12 cellular contexts compared by ENCODE assay signal in the genomic region with DNA sequence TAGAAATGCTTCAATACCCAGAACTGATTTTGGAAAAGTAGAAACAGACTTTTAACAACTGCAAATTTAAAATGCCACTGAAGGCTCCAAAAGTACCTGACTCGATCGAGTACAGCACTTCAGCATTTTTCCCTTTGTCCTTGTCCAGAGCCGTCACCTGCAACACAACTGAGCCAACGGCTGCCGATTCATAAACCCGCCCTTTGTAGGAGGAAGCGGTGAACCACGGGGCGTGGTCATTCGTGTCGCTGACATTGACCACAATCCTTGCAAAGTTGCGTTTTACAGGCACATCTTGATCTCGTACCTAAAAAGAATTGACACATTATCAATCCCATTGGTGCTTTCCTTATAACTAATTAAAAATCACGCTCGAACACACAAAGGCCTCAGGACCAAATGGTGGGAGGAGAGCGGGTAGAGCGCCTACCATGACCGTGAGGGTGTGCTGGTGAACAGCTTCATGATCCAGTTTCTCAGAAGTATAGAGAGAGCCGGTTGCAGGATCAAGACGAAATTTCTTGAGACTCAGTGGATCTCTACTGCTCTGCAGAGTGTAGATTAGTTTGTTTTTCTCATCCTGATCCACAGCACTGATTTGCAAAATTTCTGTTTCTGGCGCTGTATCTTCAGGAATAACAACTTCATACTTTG.
DNase-seq lines count a peak whose midpoint lies in the region; ATAC-seq and TF ChIP-seq lines count a peak whose summit lies in the region.
"Had no signal": no experiment of that assay in that cellular context is flagged by ENCODE, and none has a peak within 500 bp of the region (broad histone marks: within the 10 kb centered on the region; RNA-seq: fewer than 3 reads in every experiment).

No MANE protein-coding gene starts in this region.

- H3K79me2 ChIP-seq in smooth muscle cell (ENCODE audit: low read depth), result no peaks in the 10 kb centered on the region

- no peak for TF ChIP-seq CTCF in MCF 10A (IDR thresholded peaks at IDR 0.05; ENCODE audit: unreplicated experiment)
- no peak for TF ChIP-seq CTCF in breast epithelium (IDR thresholded peaks at IDR 0.05)
- no peak for TF ChIP-seq CTCF in smooth muscle cell (IDR thresholded peaks at IDR 0.05; ENCODE audit: borderline replicate concordance, insufficient read depth, poor library complexity, severe bottlenecking)

- H3K4me2 ChIP-seq in smooth muscle cell, result no peak overlapping the region

- H3F3A ChIP-seq in smooth muscle cell (ENCODE audit: low read depth), result peaks cover under 1% of the 10 kb centered on the region

- H3K27ac ChIP-seq in breast epithelium (no peak overlapping the region), smooth muscle cell (ENCODE audit: low read depth) (peak overlapping the region; percentile 17)
- H3K27ac ChIP-seq: body of pancreas had no signal

- H3K36me3 ChIP-seq in breast epithelium (peaks cover 5% of the 10 kb centered on the region), smooth muscle cell (ENCODE audit: low read depth) (peaks cover 13% of the 10 kb centered on the region)

- no peaks in the 10 kb centered on the region for H3K27me3 Mint-ChIP-seq in MCF 10A (ENCODE audit: insufficient read depth, unreplicated experiment)
- peaks cover 4% of the 10 kb centered on the region for H3K27me3 Mint-ChIP-seq in activated T-helper 17 cell treated with anti-CD3 and anti-CD28 coated beads, Interleukin-2, amount 50 U/mL, for 72 hours

- peaks cover 3% of the 10 kb centered on the region for H3K4me1 Mint-ChIP-seq in MCF 10A (ENCODE audit: insufficient read depth, unreplicated experiment)
- H3K4me1 Mint-ChIP-seq in activated T-helper 17 cell treated with anti-CD3 and anti-CD28 coated beads, Interleukin-2, amount 50 U/mL, for 72 hours, result no peaks in the 10 kb centered on the region

- no peaks in the 10 kb centered on the region for H3K9me3 ChIP-seq in breast epithelium
- H3K9me3 ChIP-seq in smooth muscle cell (replicated peaks; ENCODE audit: low read depth), result peaks cover 3% of the 10 kb centered on the region
- H3K9me3 ChIP-seq: body of pancreas had no signal

- H3K27ac Mint-ChIP-seq in MCF 10A (ENCODE audit: low read depth, unreplicated experiment), result no peak overlapping the region
- no peak overlapping the region for H3K27ac Mint-ChIP-seq in activated T-helper 17 cell treated with anti-CD3 and anti-CD28 coated beads, Interleukin-2, amount 50 U/mL, for 72 hours

- H3K4me3 ChIP-seq in breast epithelium (no peak overlapping the region), smooth muscle cell (no peak overlapping the region)
- H3K4me3 ChIP-seq: body of pancreas had no signal

- TSS peak; percentile 23 for BruUV-seq in MCF 10A (replicated peaks; lab: Mats Ljungman, UMichigan)

- H4K20me1 ChIP-seq in smooth muscle cell (ENCODE audit: low read depth), result peaks cover 48% of the 10 kb centered on the region

- no peaks in the 10 kb centered on the region for H3K27me3 ChIP-seq in breast epithelium
- no peaks in the 10 kb centered on the region for H3K27me3 ChIP-seq in smooth muscle cell (ENCODE audit: low read depth)
- H3K27me3 ChIP-seq: body of pancreas had no signal

- POLR2A ChIA-PET in MCF 10A (lab: Yijun Ruan, JAX), result interaction anchor here (1.0 kb wide), 1 partner anchor 10 kb away, joined by 3 read pairs; no protein-coding TSS in a partner anchor

- no peak overlapping the region for H3K4me3 Mint-ChIP-seq in MCF 10A (ENCODE audit: unreplicated experiment)
- peak overlapping the region; percentile 13 for H3K4me3 Mint-ChIP-seq in activated T-helper 17 cell treated with anti-CD3 and anti-CD28 coated beads, Interleukin-2, amount 50 U/mL, for 72 hours

- intact Hi-C loops in MCF 10A (cut with micrococcal nuclease) (no loop called here), breast epithelium (cut with DNase I; ENCODE audit: low total_unique reads) (no loop called here), posterior vena cava (cut with DNase I) (no loop called here)

- DNase-seq in MCF 10A (ENCODE audit: unreplicated experiment) (no peak), breast epithelium (ENCODE audit: low spot score in 2 of 2) (no peak), NOMO-1 (lab: John Stamatoyannopoulos, UW; ENCODE audit: unreplicated experiment in 2 of 2) (peak; percentile 79 to 91), smooth muscle cell (lab: John Stamatoyannopoulos, UW; ENCODE audit: unreplicated experiment) (no peak), NCI-H2029 (lab: John Stamatoyannopoulos, UW) (no peak), posterior vena cava (ENCODE audit: low spot score) (no peak)
- DNase-seq in activated CD4-positive, CD25-positive, alpha-beta regulatory T cell (lab: John Stamatoyannopoulos, UW), result no peak
- DNase-seq: body of pancreas; effector CD8-positive, alpha-beta T cell; NCI-H2227 treated with DMSO at 0.1 percent for 48 hours; stimulated activated naive CD8-positive, alpha-beta T cell treated with anti-CD3 and anti-CD28 coated beads, Interleukin-15, Interleukin-2, amounts not matched to agents 100 U/mL and 50 U/mL, for 24 hours had no signal

- no peak overlapping the region for H3K9ac ChIP-seq in smooth muscle cell (ENCODE audit: low read depth)

- H2AFZ ChIP-seq in smooth muscle cell (ENCODE audit: low read depth), result no peak overlapping the region

- H3K9me3 Mint-ChIP-seq in MCF 10A (ENCODE audit: unreplicated experiment), result no peaks in the 10 kb centered on the region
- H3K9me3 Mint-ChIP-seq in activated T-helper 17 cell treated with anti-CD3 and anti-CD28 coated beads, Interleukin-2, amount 50 U/mL, for 72 hours, result peaks cover 14% of the 10 kb centered on the region

- 93% methylated on average over 21 of the region's 21 CpGs for WGBS in smooth muscle cell (ENCODE audit: low lambda C conversion rate)

- H3K4me1 ChIP-seq in breast epithelium, result no peaks in the 10 kb centered on the region
- H3K4me1 ChIP-seq in smooth muscle cell (ENCODE audit: low read depth), result peaks cover 19% of the 10 kb centered on the region
- H3K4me1 ChIP-seq: body of pancreas had no signal

- CTCF ChIA-PET in MCF 10A (lab: Yijun Ruan, JAX), result no interaction called here

- peak; percentile 34 for ATAC-seq in activated T-helper 17 cell treated with anti-CD3 and anti-CD28 coated beads, Interleukin-2, amount 50 U/mL, for 72 hours (replicated peaks)
- ATAC-seq: body of pancreas; stimulated activated naive CD8-positive, alpha-beta T cell treated with anti-CD3 and anti-CD28 coated beads, Interleukin-15, Interleukin-2, amounts not matched to agents 100 U/mL and 50 U/mL, for 24 hours had no signal

- peaks cover 61% of the 10 kb centered on the region for H3K36me3 Mint-ChIP-seq in MCF 10A (ENCODE audit: insufficient read depth, unreplicated experiment)
- H3K36me3 Mint-ChIP-seq in activated T-helper 17 cell treated with anti-CD3 and anti-CD28 coated beads, Interleukin-2, amount 50 U/mL, for 72 hours (ENCODE audit: low read depth), result no peaks in the 10 kb centered on the region

- no peak for TF ChIP-seq POLR2A in breast epithelium (IDR thresholded peaks at IDR 0.05)

Comparison
In these comparisons a context has a peak if more than half of its experiments do, and no peak if none do; other contexts are left out.
1. DNase-seq: peak in NOMO-1 (2 of 2); none in MCF 10A (single experiment), breast epithelium (0 of 2), smooth muscle cell (single experiment), activated CD4-positive, CD25-positive, alpha-beta regulatory T cell (0 of 4), NCI-H2029 (single experiment) and posterior vena cava (single experiment).